In genomic region chr11:12505183-12505582, GRCh38 we compare ENCODE assay signal across 30 cellular contexts.
"Had no signal": no experiment of that assay in that cellular context is flagged by ENCODE, and none has a peak within 500 bp of the region (broad histone marks: within the 10 kb centered on the region; RNA-seq: fewer than 3 reads in every experiment).

No MANE protein-coding gene starts in this region.

- H3K9me3 ChIP-seq: adrenal gland, colonic mucosa, left lung, right atrium auricular region, testis, transverse colon had no signal

- H3K4me3 ChIP-seq: adrenal gland, cardiac muscle cell, colonic mucosa, dorsolateral prefrontal cortex, left lung, neural progenitor cell, right atrium auricular region, testis, transverse colon had no signal

- H3K36me3 ChIP-seq: adrenal gland, cardiac muscle cell, colonic mucosa, neural progenitor cell, transverse colon had no signal

- H2AFZ ChIP-seq: neural progenitor cell, parathyroid adenoma had no signal

- H3K4me1 ChIP-seq: colonic mucosa, left lung, parathyroid adenoma had no signal

- ATAC-seq: effector memory CD8-positive, alpha-beta T cell; left lung; naive thymus-derived CD8-positive, alpha-beta T cell; stimulated activated naive CD8-positive, alpha-beta T cell treated with anti-CD3 and anti-CD28 coated beads, Interleukin-15, Interleukin-2, amounts not matched to agents 100 U/mL and 50 U/mL, for 24 hours had no signal

- H3K4me2 ChIP-seq: neural progenitor cell had no signal

- H3K27me3 ChIP-seq: adrenal gland, cardiac muscle cell, colonic mucosa, dorsolateral prefrontal cortex, left lung, neural progenitor cell, right atrium auricular region, testis, transverse colon had no signal

- DNase-seq: activated CD4-positive, alpha-beta T cell treated with anti-CD3 and anti-CD28 coated beads for 4 hours; activated CD4-positive, alpha-beta T cell treated with anti-CD3 and anti-CD28 coated beads, Interleukin-2, amount 50 U/mL, for 4 hours; activated effector memory CD4-positive, alpha-beta T cell treated with Interleukin-2 at 50 U/mL for 16 hours; activated naive CD4-positive, alpha-beta T cell treated with anti-CD3 and anti-CD28 coated beads for 36 hours; activated naive CD8-positive, alpha-beta T cell treated with anti-CD3 and anti-CD28 coated beads for 36 hours; activated T-cell treated with anti-CD3 and anti-CD28 coated beads for 4 hours; adrenal gland; aorta; cerebellar nuclear complex; colonic mucosa; dorsolateral prefrontal cortex; effector memory CD8-positive, alpha-beta T cell; erythroblast; hypothalamus; left lung; midbrain; naive thymus-derived CD8-positive, alpha-beta T cell; occipital lobe; stimulated activated CD4-positive, alpha-beta T cell treated with anti-CD3 and anti-CD28 coated beads, Interleukin-12 subunit alpha, Interleukin-12 subunit beta, amount 100 ng/mL, for 4 hours; stimulated activated CD4-positive, alpha-beta T cell treated with anti-CD3 and anti-CD28 coated beads, Interleukin-4, amount 100 ng/mL, for 1 hour; stimulated activated naive CD8-positive, alpha-beta T cell treated with anti-CD3 and anti-CD28 coated beads, Interleukin-15, Interleukin-2, amounts not matched to agents 100 U/mL and 50 U/mL, for 24 hours; T-helper 9 cell; testis; transverse colon had no signal

- FAIRE-seq: TTC549 had no signal

- H3K27ac ChIP-seq: cardiac muscle cell, colonic mucosa, dorsolateral prefrontal cortex, left lung, neural progenitor cell, parathyroid adenoma, right atrium auricular region, testis, VCaP had no signal

- H3K9ac ChIP-seq: neural progenitor cell, parathyroid adenoma had no signal
